ENCODE assay signal across 19 cellular contexts in genomic region chr17:9175700-9176467, GRCh38.
DNase-seq lines count a peak whose midpoint lies in the region; ATAC-seq and TF ChIP-seq lines count a peak whose summit lies in the region.
"Had no signal": no experiment of that assay in that cellular context is flagged by ENCODE, and none has a peak within 500 bp of the region (broad histone marks: within the 10 kb centered on the region; RNA-seq: fewer than 3 reads in every experiment).

No MANE protein-coding gene starts in this region.

- no peak overlapping the region for H3K4me3 Mint-ChIP-seq in neural crest cell
- H3K4me3 Mint-ChIP-seq: CD4-positive, alpha-beta memory T cell; HFFc6 had no signal

- peak overlapping the region; percentile 59 for H3K27ac Mint-ChIP-seq in neural crest cell (ENCODE audit: unreplicated experiment)
- H3K27ac Mint-ChIP-seq: CD4-positive, alpha-beta memory T cell; HFFc6 had no signal

- CTCF ChIA-PET in HEK293 (lab: Yijun Ruan, JAX): interaction anchor here (0.6 to 0.7 kb wide), 2 partner anchors 114 to 181 kb away, joined by 3 read pairs; no protein-coding TSS in a partner anchor

- no peak for TF ChIP-seq EP300 in gastroesophageal sphincter (IDR thresholded peaks at IDR 0.05)

- ATAC-seq in body of pancreas: peak; percentile 35
- no peak for ATAC-seq in GM18870 (IDR thresholded peaks at IDR 0.05; ENCODE audit: unreplicated experiment)
- no peak for ATAC-seq in gastroesophageal sphincter
- ATAC-seq in HG03457 (IDR thresholded peaks at IDR 0.05; ENCODE audit: unreplicated experiment): no peak

- H3K36me3 ChIP-seq in HEK293 (ENCODE audit: control insufficient read depth in 2 of 2, insufficient read depth in 1 of 2, low read length in 2 of 2) (peaks cover 0 to 6% of the 10 kb centered on the region in 2 experiments; a peak in 2 of 3 replicates), body of pancreas (replicated peaks in 1 of 2; ENCODE audit: insufficient read depth in 1 of 2, low read depth in 2 of 2) (no peaks in the 10 kb centered on the region), gastroesophageal sphincter (peaks cover 0 to 28% of the 10 kb centered on the region in 2 donors)
- H3K36me3 ChIP-seq: BE2C, MG63 had no signal

- H3K9me3 Mint-ChIP-seq in neural crest cell: peaks cover 3% of the 10 kb centered on the region

- POLR2A ChIA-PET in HEK293 (lab: Yijun Ruan, JAX): no interaction called here

- no peaks in the 10 kb centered on the region for H3K27me3 Mint-ChIP-seq in neural crest cell (ENCODE audit: low read depth)

- H3K9me3 ChIP-seq in HEK293 (ENCODE audit: control insufficient read depth, insufficient read depth, low read depth, low read length) (no peaks in the 10 kb centered on the region), body of pancreas (no peaks in the 10 kb centered on the region), gastroesophageal sphincter (peaks cover 0 to 3% (median 0%) of the 10 kb centered on the region in 3 donors)
- H3K9me3 ChIP-seq: BE2C, MG63 had no signal

- TF ChIP-seq POLR2A in body of pancreas (IDR thresholded peaks at IDR 0.05) (no peak), gastroesophageal sphincter (IDR thresholded peaks at IDR 0.05) (no peak)

- peaks cover 9% of the 10 kb centered on the region for H3K36me3 Mint-ChIP-seq in neural crest cell (ENCODE audit: low read depth)
- H3K36me3 Mint-ChIP-seq: CD4-positive, alpha-beta memory T cell had no signal

- peaks cover 10% of the 10 kb centered on the region for H3K4me1 Mint-ChIP-seq in neural crest cell

- H3K27me3 ChIP-seq in body of pancreas (no peaks in the 10 kb centered on the region), gastroesophageal sphincter (no peaks in the 10 kb centered on the region)
- H3K27me3 ChIP-seq: BE2C, MG63 had no signal

- 63 to 64% methylated on average over 14 of the region's 14 CpGs for WGBS in body of pancreas, 2 donors
- 81 to 89% methylated on average over 5 to 7 of the region's 14 CpGs for WGBS in gastroesophageal sphincter (ENCODE audit: low coverage in 1 of 2), 2 donors

- no peaks in the 10 kb centered on the region for H3K4me1 ChIP-seq in HEK293 (ENCODE audit: control insufficient read depth, insufficient read depth, low read length)
- peaks cover 4% of the 10 kb centered on the region for H3K4me1 ChIP-seq in body of pancreas
- peaks cover 0 to 62% (median 4%) of the 10 kb centered on the region in 3 donors for H3K4me1 ChIP-seq in gastroesophageal sphincter
- H3K4me1 ChIP-seq: BE2C had no signal

- intact Hi-C loops in body of pancreas (cut with DNase I): no loop called here

- H3K4me3 ChIP-seq in HEK293 (ENCODE audit: low read depth, low read length): no peak overlapping the region
- no peak overlapping the region for H3K4me3 ChIP-seq in body of pancreas
- no peak overlapping the region for H3K4me3 ChIP-seq in gastroesophageal sphincter
- H3K4me3 ChIP-seq: MG63 had no signal

- H3K27ac ChIP-seq in HEK293 (ENCODE audit: extremely low read depth, low read depth, low read length) (no peak overlapping the region), body of pancreas (peak overlapping the region in 2 of 4 donors; percentile 1 to 7), gastroesophageal sphincter (peak overlapping the region in 2 of 4 donors; percentile 49 to 53)
- H3K27ac ChIP-seq: KMS-11 had no signal

- TF ChIP-seq CTCF in HEK293 (tag by site-specific recombination; IDR thresholded peaks at IDR 0.05) (no peak), body of pancreas (IDR thresholded peaks at IDR 0.05) (no peak), neural crest cell (conservative IDR thresholded peaks at IDR 0.05) (no peak), gastroesophageal sphincter (IDR thresholded peaks at IDR 0.05) (no peak)

- peak; percentile 16 for DNase-seq in COLO668 (lab: John Stamatoyannopoulos, UW; ENCODE audit: unreplicated experiment)
- DNase-seq in body of pancreas: peak in 1 of 4 donors; percentile 10
- DNase-seq in neural crest cell (ENCODE audit: low read depth, low spot score): no peak
- DNase-seq: BE2C; CD4-positive, alpha-beta memory T cell; DND-41; GF-D8; GOT3; HFFc6; MG63; NCI-H1092 treated with DMSO at 0.1 percent for 48 hours; NCI-H1694; NCI-H446 treated with DMSO at 0.1 percent for 48 hours; SHP77 treated with DMSO at 0.1 percent for 48 hours had no signal

TF ChIP-seq in HEK293, 187 proteins besides CTCF, POLR2A, EP300 and RAD21:
- TF ChIP-seq, protein P1, sequence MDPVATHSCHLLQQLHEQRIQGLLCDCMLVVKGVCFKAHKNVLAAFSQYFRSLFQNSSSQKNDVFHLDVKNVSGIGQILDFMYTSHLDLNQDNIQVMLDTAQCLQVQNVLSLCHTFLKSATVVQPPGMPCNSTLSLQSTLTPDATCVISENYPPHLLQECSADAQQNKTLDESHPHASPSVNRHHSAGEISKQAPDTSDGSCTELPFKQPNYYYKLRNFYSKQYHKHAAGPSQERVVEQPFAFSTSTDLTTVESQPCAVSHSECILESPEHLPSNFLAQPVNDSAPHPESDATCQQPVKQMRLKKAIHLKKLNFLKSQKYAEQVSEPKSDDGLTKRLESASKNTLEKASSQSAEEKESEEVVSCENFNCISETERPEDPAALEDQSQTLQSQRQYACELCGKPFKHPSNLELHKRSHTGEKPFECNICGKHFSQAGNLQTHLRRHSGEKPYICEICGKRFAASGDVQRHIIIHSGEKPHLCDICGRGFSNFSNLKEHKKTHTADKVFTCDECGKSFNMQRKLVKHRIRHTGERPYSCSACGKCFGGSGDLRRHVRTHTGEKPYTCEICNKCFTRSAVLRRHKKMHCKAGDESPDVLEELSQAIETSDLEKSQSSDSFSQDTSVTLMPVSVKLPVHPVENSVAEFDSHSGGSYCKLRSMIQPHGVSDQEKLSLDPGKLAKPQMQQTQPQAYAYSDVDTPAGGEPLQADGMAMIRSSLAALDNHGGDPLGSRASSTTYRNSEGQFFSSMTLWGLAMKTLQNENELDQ (tag by site-specific recombination; IDR thresholded peaks at IDR 0.05; ENCODE audit: low read depth): no peak
- TF ChIP-seq EGR2 (tag by site-specific recombination; IDR thresholded peaks at IDR 0.05; ENCODE audit: low read depth): peak; percentile 88
- no peak for TF ChIP-seq SP2 (tag by site-specific recombination; IDR thresholded peaks at IDR 0.05)
- TF ChIP-seq ZNF610 (tag by site-specific recombination; IDR thresholded peaks at IDR 0.05; ENCODE audit: borderline replicate concordance): no peak
- no peak for TF ChIP-seq ZNF626 (tag by site-specific recombination; IDR thresholded peaks at IDR 0.05)
- no peak for TF ChIP-seq WT1 (tag by site-specific recombination; IDR thresholded peaks at IDR 0.05)
- TF ChIP-seq ZNF394 (tag by site-specific recombination; IDR thresholded peaks at IDR 0.05; ENCODE audit: borderline replicate concordance): no peak
- peak; percentile 87 for TF ChIP-seq ZFHX2 (tag by site-specific recombination; conservative IDR thresholded peaks at IDR 0.05)
- TF ChIP-seq AEBP2 (tag by site-specific recombination; IDR thresholded peaks at IDR 0.05; ENCODE audit: borderline replicate concordance): no peak
